Comparison of ENCODE assay signal across 1 cellular context in genomic region chr1:143735764-143736461, GRCh38.
TF ChIP-seq lines count a peak whose summit lies in the region.

No MANE protein-coding gene starts in this region.

TF ChIP-seq in HEK293, 187 proteins besides CTCF, POLR2A, EP300 and RAD21 (continued from another document and continues in another):
- TF ChIP-seq SCRT2 (tag by site-specific recombination; IDR thresholded peaks at IDR 0.05): no peak
- no peak for TF ChIP-seq ZNF157 (tag by site-specific recombination; IDR thresholded peaks at IDR 0.05)
- TF ChIP-seq ZNF354C (tag by site-specific recombination; IDR thresholded peaks at IDR 0.05; ENCODE audit: borderline replicate concordance, low read depth): no peak
- TF ChIP-seq, protein P1, sequence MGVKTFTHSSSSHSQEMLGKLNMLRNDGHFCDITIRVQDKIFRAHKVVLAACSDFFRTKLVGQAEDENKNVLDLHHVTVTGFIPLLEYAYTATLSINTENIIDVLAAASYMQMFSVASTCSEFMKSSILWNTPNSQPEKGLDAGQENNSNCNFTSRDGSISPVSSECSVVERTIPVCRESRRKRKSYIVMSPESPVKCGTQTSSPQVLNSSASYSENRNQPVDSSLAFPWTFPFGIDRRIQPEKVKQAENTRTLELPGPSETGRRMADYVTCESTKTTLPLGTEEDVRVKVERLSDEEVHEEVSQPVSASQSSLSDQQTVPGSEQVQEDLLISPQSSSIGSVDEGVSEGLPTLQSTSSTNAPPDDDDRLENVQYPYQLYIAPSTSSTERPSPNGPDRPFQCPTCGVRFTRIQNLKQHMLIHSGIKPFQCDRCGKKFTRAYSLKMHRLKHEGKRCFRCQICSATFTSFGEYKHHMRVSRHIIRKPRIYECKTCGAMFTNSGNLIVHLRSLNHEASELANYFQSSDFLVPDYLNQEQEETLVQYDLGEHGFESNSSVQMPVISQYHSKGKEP (tag by site-specific recombination; IDR thresholded peaks at IDR 0.05): peak; percentile 61; the same call in 1 of the 2 replicates
- no peak for TF ChIP-seq ZNF23 (tag by site-specific recombination; IDR thresholded peaks at IDR 0.05; ENCODE audit: borderline replicate concordance)
- TF ChIP-seq ZNF112 (tag by site-specific recombination; IDR thresholded peaks at IDR 0.05): no peak
- TF ChIP-seq ZFP37 (tag by site-specific recombination; IDR thresholded peaks at IDR 0.05): 0 out of 2 replicates have a peak, but pooled peaks have one; percentile 50
- TF ChIP-seq ZNF394 (tag by site-specific recombination; IDR thresholded peaks at IDR 0.05; ENCODE audit: borderline replicate concordance): peak; percentile 66; the same call in 1 of the 2 replicates
- TF ChIP-seq, protein P2, sequence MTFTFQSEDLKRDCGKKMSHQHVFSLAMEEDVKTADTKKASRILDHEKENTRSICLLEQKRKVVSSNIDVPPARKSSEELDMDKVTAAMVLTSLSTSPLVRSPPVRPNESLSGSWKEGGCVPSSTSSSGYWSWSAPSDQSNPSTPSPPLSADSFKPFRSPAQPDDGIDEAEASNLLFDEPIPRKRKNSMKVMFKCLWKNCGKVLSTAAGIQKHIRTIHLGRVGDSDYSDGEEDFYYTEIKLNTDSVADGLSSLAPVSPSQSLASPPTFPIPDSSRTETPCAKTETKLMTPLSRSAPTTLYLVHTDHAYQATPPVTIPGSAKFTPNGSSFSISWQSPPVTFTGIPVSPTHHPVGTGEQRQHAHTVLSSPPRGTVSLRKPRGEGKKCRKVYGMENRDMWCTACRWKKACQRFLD (tag by site-specific recombination; IDR thresholded peaks at IDR 0.05): no peak
- TF ChIP-seq ZNF155 (tag by site-specific recombination; IDR thresholded peaks at IDR 0.05): no peak
- no peak for TF ChIP-seq ZNF830 (tag by site-specific recombination; IDR thresholded peaks at IDR 0.05; ENCODE audit: low read depth)
- no peak for TF ChIP-seq ZNF585B (tag by site-specific recombination; IDR thresholded peaks at IDR 0.05)
- no peak for TF ChIP-seq ZFHX2 (tag by site-specific recombination; conservative IDR thresholded peaks at IDR 0.05)
- TF ChIP-seq ZNF707 (tag by site-specific recombination; IDR thresholded peaks at IDR 0.05): no peak
- no peak for TF ChIP-seq KLF9 (tag by site-specific recombination; IDR thresholded peaks at IDR 0.05; ENCODE audit: low read depth)
- TF ChIP-seq ZNF623 (tag by site-specific recombination; IDR thresholded peaks at IDR 0.05): 0 out of 2 replicates have a peak, but pooled peaks have one; percentile 16
- TF ChIP-seq ZNF837 (tag by site-specific recombination; IDR thresholded peaks at IDR 0.05): no peak
- TF ChIP-seq ZNF654 (tag by site-specific recombination; IDR thresholded peaks at IDR 0.05; ENCODE audit: low read depth): no peak
- TF ChIP-seq ZNF24 (tag by site-specific recombination; IDR thresholded peaks at IDR 0.05): peak; percentile 66; the same call in 1 of the 2 replicates
- no peak for TF ChIP-seq ZNF266 (tag by site-specific recombination; IDR thresholded peaks at IDR 0.05; ENCODE audit: low read depth)
- no peak for TF ChIP-seq ZNF433 (tag by site-specific recombination; IDR thresholded peaks at IDR 0.05; ENCODE audit: low read depth)
- TF ChIP-seq, protein P3, sequence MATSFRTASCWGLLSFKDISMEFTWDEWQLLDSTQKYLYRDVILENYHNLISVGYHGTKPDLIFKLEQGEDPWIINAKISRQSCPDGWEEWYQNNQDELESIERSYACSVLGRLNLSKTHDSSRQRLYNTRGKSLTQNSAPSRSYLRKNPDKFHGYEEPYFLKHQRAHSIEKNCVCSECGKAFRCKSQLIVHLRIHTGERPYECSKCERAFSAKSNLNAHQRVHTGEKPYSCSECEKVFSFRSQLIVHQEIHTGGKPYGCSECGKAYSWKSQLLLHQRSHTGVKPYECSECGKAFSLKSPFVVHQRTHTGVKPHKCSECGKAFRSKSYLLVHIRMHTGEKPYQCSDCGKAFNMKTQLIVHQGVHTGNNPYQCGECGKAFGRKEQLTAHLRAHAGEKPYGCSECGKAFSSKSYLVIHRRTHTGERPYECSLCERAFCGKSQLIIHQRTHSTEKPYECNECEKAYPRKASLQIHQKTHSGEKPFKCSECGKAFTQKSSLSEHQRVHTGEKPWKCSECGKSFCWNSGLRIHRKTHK (tag by site-specific recombination; IDR thresholded peaks at IDR 0.05): no peak
- TF ChIP-seq, protein P4, sequence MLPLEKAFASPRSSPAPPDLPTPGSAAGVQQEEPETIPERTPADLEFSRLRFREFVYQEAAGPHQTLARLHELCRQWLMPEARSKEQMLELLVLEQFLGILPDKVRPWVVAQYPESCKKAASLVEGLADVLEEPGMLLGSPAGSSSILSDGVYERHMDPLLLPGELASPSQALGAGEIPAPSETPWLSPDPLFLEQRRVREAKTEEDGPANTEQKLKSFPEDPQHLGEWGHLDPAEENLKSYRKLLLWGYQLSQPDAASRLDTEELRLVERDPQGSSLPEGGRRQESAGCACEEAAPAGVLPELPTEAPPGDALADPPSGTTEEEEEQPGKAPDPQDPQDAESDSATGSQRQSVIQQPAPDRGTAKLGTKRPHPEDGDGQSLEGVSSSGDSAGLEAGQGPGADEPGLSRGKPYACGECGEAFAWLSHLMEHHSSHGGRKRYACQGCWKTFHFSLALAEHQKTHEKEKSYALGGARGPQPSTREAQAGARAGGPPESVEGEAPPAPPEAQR (tag by site-specific recombination; IDR thresholded peaks at IDR 0.05): no peak
- TF ChIP-seq KLF10 (tag by site-specific recombination; IDR thresholded peaks at IDR 0.05): no peak; the same call in 1 of the 2 replicates
- no peak for TF ChIP-seq ZNF302 (tag by site-specific recombination; IDR thresholded peaks at IDR 0.05; ENCODE audit: low read depth)
- no peak for TF ChIP-seq HOXA7 (CRISPR knock-in tag; IDR thresholded peaks at IDR 0.05; ENCODE audit: borderline replicate concordance)
- no peak for TF ChIP-seq ZNF341 (tag by site-specific recombination; IDR thresholded peaks at IDR 0.05; ENCODE audit: low read depth)
- TF ChIP-seq ZNF518A (tag by site-specific recombination; conservative IDR thresholded peaks at IDR 0.05; ENCODE audit: low read depth): no peak
- TF ChIP-seq GLIS1 (tag by site-specific recombination; IDR thresholded peaks at IDR 0.05): no peak
- peak; percentile 72 for TF ChIP-seq ZBTB8A (tag by site-specific recombination; IDR thresholded peaks at IDR 0.05)
- TF ChIP-seq TCF7L2 (IDR thresholded peaks at IDR 0.05; ENCODE audit: borderline replicate concordance, low read depth, low read length): no peak
- TF ChIP-seq, protein P5, sequence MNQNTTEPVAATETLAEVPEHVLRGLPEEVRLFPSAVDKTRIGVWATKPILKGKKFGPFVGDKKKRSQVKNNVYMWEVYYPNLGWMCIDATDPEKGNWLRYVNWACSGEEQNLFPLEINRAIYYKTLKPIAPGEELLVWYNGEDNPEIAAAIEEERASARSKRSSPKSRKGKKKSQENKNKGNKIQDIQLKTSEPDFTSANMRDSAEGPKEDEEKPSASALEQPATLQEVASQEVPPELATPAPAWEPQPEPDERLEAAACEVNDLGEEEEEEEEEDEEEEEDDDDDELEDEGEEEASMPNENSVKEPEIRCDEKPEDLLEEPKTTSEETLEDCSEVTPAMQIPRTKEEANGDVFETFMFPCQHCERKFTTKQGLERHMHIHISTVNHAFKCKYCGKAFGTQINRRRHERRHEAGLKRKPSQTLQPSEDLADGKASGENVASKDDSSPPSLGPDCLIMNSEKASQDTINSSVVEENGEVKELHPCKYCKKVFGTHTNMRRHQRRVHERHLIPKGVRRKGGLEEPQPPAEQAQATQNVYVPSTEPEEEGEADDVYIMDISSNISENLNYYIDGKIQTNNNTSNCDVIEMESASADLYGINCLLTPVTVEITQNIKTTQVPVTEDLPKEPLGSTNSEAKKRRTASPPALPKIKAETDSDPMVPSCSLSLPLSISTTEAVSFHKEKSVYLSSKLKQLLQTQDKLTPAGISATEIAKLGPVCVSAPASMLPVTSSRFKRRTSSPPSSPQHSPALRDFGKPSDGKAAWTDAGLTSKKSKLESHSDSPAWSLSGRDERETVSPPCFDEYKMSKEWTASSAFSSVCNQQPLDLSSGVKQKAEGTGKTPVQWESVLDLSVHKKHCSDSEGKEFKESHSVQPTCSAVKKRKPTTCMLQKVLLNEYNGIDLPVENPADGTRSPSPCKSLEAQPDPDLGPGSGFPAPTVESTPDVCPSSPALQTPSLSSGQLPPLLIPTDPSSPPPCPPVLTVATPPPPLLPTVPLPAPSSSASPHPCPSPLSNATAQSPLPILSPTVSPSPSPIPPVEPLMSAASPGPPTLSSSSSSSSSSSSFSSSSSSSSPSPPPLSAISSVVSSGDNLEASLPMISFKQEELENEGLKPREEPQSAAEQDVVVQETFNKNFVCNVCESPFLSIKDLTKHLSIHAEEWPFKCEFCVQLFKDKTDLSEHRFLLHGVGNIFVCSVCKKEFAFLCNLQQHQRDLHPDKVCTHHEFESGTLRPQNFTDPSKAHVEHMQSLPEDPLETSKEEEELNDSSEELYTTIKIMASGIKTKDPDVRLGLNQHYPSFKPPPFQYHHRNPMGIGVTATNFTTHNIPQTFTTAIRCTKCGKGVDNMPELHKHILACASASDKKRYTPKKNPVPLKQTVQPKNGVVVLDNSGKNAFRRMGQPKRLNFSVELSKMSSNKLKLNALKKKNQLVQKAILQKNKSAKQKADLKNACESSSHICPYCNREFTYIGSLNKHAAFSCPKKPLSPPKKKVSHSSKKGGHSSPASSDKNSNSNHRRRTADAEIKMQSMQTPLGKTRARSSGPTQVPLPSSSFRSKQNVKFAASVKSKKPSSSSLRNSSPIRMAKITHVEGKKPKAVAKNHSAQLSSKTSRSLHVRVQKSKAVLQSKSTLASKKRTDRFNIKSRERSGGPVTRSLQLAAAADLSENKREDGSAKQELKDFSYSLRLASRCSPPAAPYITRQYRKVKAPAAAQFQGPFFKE (tag by site-specific recombination; IDR thresholded peaks at IDR 0.05; ENCODE audit: borderline replicate concordance): no peak
- TF ChIP-seq, protein P6, sequence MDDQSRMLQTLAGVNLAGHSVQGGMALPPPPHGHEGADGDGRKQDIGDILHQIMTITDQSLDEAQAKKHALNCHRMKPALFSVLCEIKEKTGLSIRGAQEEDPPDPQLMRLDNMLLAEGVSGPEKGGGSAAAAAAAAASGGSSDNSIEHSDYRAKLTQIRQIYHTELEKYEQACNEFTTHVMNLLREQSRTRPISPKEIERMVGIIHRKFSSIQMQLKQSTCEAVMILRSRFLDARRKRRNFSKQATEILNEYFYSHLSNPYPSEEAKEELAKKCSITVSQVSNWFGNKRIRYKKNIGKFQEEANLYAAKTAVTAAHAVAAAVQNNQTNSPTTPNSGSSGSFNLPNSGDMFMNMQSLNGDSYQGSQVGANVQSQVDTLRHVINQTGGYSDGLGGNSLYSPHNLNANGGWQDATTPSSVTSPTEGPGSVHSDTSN (CRISPR knock-in tag; IDR thresholded peaks at IDR 0.05): no peak
- TF ChIP-seq, protein P7, sequence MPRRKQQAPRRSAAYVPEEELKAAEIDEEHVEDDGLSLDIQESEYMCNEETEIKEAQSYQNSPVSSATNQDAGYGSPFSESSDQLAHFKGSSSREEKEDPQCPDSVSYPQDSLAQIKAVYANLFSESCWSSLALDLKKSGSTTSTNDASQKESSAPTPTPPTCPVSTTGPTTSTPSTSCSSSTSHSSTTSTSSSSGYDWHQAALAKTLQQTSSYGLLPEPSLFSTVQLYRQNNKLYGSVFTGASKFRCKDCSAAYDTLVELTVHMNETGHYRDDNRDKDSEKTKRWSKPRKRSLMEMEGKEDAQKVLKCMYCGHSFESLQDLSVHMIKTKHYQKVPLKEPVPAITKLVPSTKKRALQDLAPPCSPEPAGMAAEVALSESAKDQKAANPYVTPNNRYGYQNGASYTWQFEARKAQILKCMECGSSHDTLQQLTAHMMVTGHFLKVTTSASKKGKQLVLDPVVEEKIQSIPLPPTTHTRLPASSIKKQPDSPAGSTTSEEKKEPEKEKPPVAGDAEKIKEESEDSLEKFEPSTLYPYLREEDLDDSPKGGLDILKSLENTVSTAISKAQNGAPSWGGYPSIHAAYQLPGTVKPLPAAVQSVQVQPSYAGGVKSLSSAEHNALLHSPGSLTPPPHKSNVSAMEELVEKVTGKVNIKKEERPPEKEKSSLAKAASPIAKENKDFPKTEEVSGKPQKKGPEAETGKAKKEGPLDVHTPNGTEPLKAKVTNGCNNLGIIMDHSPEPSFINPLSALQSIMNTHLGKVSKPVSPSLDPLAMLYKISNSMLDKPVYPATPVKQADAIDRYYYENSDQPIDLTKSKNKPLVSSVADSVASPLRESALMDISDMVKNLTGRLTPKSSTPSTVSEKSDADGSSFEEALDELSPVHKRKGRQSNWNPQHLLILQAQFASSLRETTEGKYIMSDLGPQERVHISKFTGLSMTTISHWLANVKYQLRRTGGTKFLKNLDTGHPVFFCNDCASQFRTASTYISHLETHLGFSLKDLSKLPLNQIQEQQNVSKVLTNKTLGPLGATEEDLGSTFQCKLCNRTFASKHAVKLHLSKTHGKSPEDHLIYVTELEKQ (tag by site-specific recombination; IDR thresholded peaks at IDR 0.05; ENCODE audit: borderline replicate concordance): peak; percentile 53; the same call in 1 of the 2 replicates
- TF ChIP-seq ZFP69B (tag by site-specific recombination; IDR thresholded peaks at IDR 0.05): no peak
- TF ChIP-seq ZNF600 (tag by site-specific recombination; IDR thresholded peaks at IDR 0.05): peak; percentile 77; the same call in 1 of the 2 replicates
